ENCODE assay signal across 1 cellular context in genomic region chr19:16472992-16473391, GRCh38.
TF ChIP-seq lines count a peak whose summit lies in the region.

No MANE protein-coding gene starts in this region.

TF ChIP-seq in IMR-90, 13 proteins besides CTCF, POLR2A, EP300 and RAD21:
- TF ChIP-seq CEBPB (IDR thresholded peaks at IDR 0.05; ENCODE audit: low read depth, low read length) (no peak), MAZ (IDR thresholded peaks at IDR 0.05; ENCODE audit: borderline replicate concordance, low read depth, low read length) (no peak)
TF ChIP-seq in IMR-90: peak in this region for 0.
